In genomic region chr19:44764975-44765948, GRCh38 we compare ENCODE assay signal across 18 cellular contexts. TPM values are rescaled to one million over a fixed set of nuclear protein-coding genes. Genes with fewer than 3 reads are reported as not detected.
DNase-seq lines count a peak whose midpoint lies in the region; ATAC-seq, FAIRE-seq and TF ChIP-seq lines count a peak whose summit lies in the region.
"Had no signal": no experiment of that assay in that cellular context is flagged by ENCODE, and none has a peak within 500 bp of the region (broad histone marks: within the 10 kb centered on the region; RNA-seq: fewer than 3 reads in every experiment).

No MANE protein-coding gene starts in this region.

- peak in 1 of 6 experiments; percentile 6 for TF ChIP-seq CTCF in Peyer's patch (IDR thresholded peaks at IDR 0.05)
- no peak for TF ChIP-seq CTCF in fibroblast of villous mesenchyme (IDR thresholded peaks at IDR 0.05; ENCODE audit: insufficient read depth, low read depth, low read length)

- no peak for ATAC-seq in stimulated activated memory B cell treated with anti-CD40 and anti-IgM and Interleukin-4, amounts not matched to agents 10 μg/mL and 1 μg/mL and 100 μg/mL, for 72 hours

- intact Hi-C loops in activated naive CD4-positive, alpha-beta T cell treated with anti-CD3 and anti-CD28 coated beads for 36 hours (cut with micrococcal nuclease): no loop called here

- peaks cover 0 to 10% (median 0%) of the 10 kb centered on the region in 3 donors for H3K36me3 ChIP-seq in Peyer's patch

- no peak for DNase-seq in activated naive CD4-positive, alpha-beta T cell treated with anti-CD3 and anti-CD28 coated beads for 36 hours
- DNase-seq in activated naive CD4-positive, alpha-beta T cell (lab: John Stamatoyannopoulos, UW): no peak
- DNase-seq in Peyer's patch (peak in 2 of 3 donors; percentile 89 to 92), fibroblast of villous mesenchyme (ENCODE audit: low read depth) (peak; percentile 53), retina (no peak), RCC 7860 (ENCODE audit: low spot score) (no peak), mesenteric fat pad (ENCODE audit: low spot score) (no peak)
- DNase-seq: activated naive CD4-positive, alpha-beta T cell treated with anti-CD3 and anti-CD28 coated beads, Interleukin-2, amount 50 U/mL, for 16 hours; central memory CD4-positive, alpha-beta T cell; DMS 273 treated with DMSO at 0.1 percent for 48 hours; hippocampal formation; thyroid gland had no signal

- TF ChIP-seq POLR2A in Peyer's patch (IDR thresholded peaks at IDR 0.05): peak in 1 of 2 donors; percentile 54

- peak overlapping the region in 3 of 4 donors; percentile 70 to 88 (median 88) for H3K27ac ChIP-seq in Peyer's patch
- H3K27ac ChIP-seq: thyroid gland had no signal

- no peaks in the 10 kb centered on the region for H3K27me3 Mint-ChIP-seq in activated naive CD4-positive, alpha-beta T cell treated with anti-CD3 and anti-CD28 coated beads for 36 hours (ENCODE audit: low read depth)
- no peaks in the 10 kb centered on the region for H3K27me3 Mint-ChIP-seq in stimulated activated memory B cell treated with anti-CD40 and anti-IgM and Interleukin-4, amounts not matched to agents 10 μg/mL and 1 μg/mL and 100 μg/mL, for 72 hours

- no peaks in the 10 kb centered on the region for H3K9me3 ChIP-seq in Peyer's patch
- H3K9me3 ChIP-seq: thyroid gland had no signal

- FAIRE-seq in RCC 7860 (lab: Jason Lieb, UNC): no peak
- FAIRE-seq: A204.1, TTC549 had no signal

- CTCF ChIA-PET in activated naive CD4-positive, alpha-beta T cell treated with anti-CD3 and anti-CD28 coated beads for 36 hours (lab: Charles Lee): interaction anchor here (0.8 to 17.0 kb wide), 5 partner anchors 10 to 76 kb away, joined by 3 to 394 read pairs (median 6); no protein-coding TSS in a partner anchor

- no peak overlapping the region for H3K4me3 ChIP-seq in Peyer's patch
- no peak overlapping the region for H3K4me3 ChIP-seq in fibroblast of villous mesenchyme (ENCODE audit: low read depth, low read length)
- H3K4me3 ChIP-seq: thyroid gland had no signal

- peak overlapping the region; percentile 53 for H3K27ac Mint-ChIP-seq in activated naive CD4-positive, alpha-beta T cell treated with anti-CD3 and anti-CD28 coated beads for 36 hours
- peak overlapping the region; percentile 17 for H3K27ac Mint-ChIP-seq in stimulated activated memory B cell treated with anti-CD40 and anti-IgM and Interleukin-4, amounts not matched to agents 10 μg/mL and 1 μg/mL and 100 μg/mL, for 72 hours

- H3K27me3 ChIP-seq in Peyer's patch: no peaks in the 10 kb centered on the region
- H3K27me3 ChIP-seq: thyroid gland had no signal

- H3K4me1 Mint-ChIP-seq in activated naive CD4-positive, alpha-beta T cell treated with anti-CD3 and anti-CD28 coated beads for 36 hours (ENCODE audit: low read depth): peaks cover 43% of the 10 kb centered on the region
- H3K4me1 Mint-ChIP-seq in stimulated activated memory B cell treated with anti-CD40 and anti-IgM and Interleukin-4, amounts not matched to agents 10 μg/mL and 1 μg/mL and 100 μg/mL, for 72 hours: peaks cover 31% of the 10 kb centered on the region

- H3K4me3 Mint-ChIP-seq in activated naive CD4-positive, alpha-beta T cell treated with anti-CD3 and anti-CD28 coated beads for 36 hours: no peak overlapping the region
- no peak overlapping the region for H3K4me3 Mint-ChIP-seq in stimulated activated memory B cell treated with anti-CD40 and anti-IgM and Interleukin-4, amounts not matched to agents 10 μg/mL and 1 μg/mL and 100 μg/mL, for 72 hours

- peaks cover 8% of the 10 kb centered on the region for H3K9me3 Mint-ChIP-seq in activated naive CD4-positive, alpha-beta T cell treated with anti-CD3 and anti-CD28 coated beads for 36 hours
- peaks cover 6% of the 10 kb centered on the region for H3K9me3 Mint-ChIP-seq in stimulated activated memory B cell treated with anti-CD40 and anti-IgM and Interleukin-4, amounts not matched to agents 10 μg/mL and 1 μg/mL and 100 μg/mL, for 72 hours

- H3K4me1 ChIP-seq in Peyer's patch: peaks cover 0 to 13% (median 0%) of the 10 kb centered on the region in 4 donors
- H3K4me1 ChIP-seq: thyroid gland had no signal

- peaks cover 13% of the 10 kb centered on the region for H3K36me3 Mint-ChIP-seq in activated naive CD4-positive, alpha-beta T cell treated with anti-CD3 and anti-CD28 coated beads for 36 hours (ENCODE audit: low read depth)
- H3K36me3 Mint-ChIP-seq in stimulated activated memory B cell treated with anti-CD40 and anti-IgM and Interleukin-4, amounts not matched to agents 10 μg/mL and 1 μg/mL and 100 μg/mL, for 72 hours: peaks cover 5% of the 10 kb centered on the region

RNA-seq across cellular contexts. Expression of gene CBLC, which starts 12.4 kb away (rescaled TPM):
- total RNA-seq in activated naive CD4-positive, alpha-beta T cell treated with anti-CD3 and anti-CD28 coated beads for 36 hours: not detected
- total RNA-seq in Peyer's patch (100 to 1,000 TPM in 3 of 4 donors, 10 to 100 TPM in 1; 84.2 to 197 (median 132) TPM), fibroblast of villous mesenchyme (under 0.01 TPM in 2 replicates), mesenteric fat pad (not detected)
- total RNA-seq: lung microvascular endothelial cell, M059J, osteocyte had no signal

RNA-seq across cellular contexts. Expression of gene BCL3, which starts 16.8 kb away (rescaled TPM):
- 100 to 1,000 TPM in 1 of 2 experiments, 10 to 100 TPM in 1; 92.5 to 104 TPM for total RNA-seq in activated naive CD4-positive, alpha-beta T cell treated with anti-CD3 and anti-CD28 coated beads for 36 hours
- 100 to 1,000 TPM in 3 of 4 donors, 10 to 100 TPM in 1; 45.4 to 136 (median 119) TPM for total RNA-seq in Peyer's patch
- 8.6 and 10.0 TPM in 2 replicates for total RNA-seq in fibroblast of villous mesenchyme
- total RNA-seq in mesenteric fat pad: 73.8 TPM

RNA-seq across cellular contexts. Expression of gene BCAM, which starts 43.6 kb away (rescaled TPM):
- total RNA-seq in activated naive CD4-positive, alpha-beta T cell treated with anti-CD3 and anti-CD28 coated beads for 36 hours: not detected
- total RNA-seq in Peyer's patch (10 to 100 TPM; 32.2 to 40.2 (median 37.1) TPM), fibroblast of villous mesenchyme (10.3 and 15.1 TPM in 2 replicates), mesenteric fat pad (42.3 TPM)

Comparison
In these comparisons a context has a peak if more than half of its experiments do, and no peak if none do; other contexts are left out.
1. DNase-seq: peak in Peyer's patch (2 of 3) and fibroblast of villous mesenchyme (single experiment); none in activated naive CD4-positive, alpha-beta T cell treated with anti-CD3 and anti-CD28 coated beads for 36 hours (single experiment), activated naive CD4-positive, alpha-beta T cell (0 of 4), retina (single experiment), RCC 7860 (single experiment) and mesenteric fat pad (single experiment).
2. RNA of gene CBLC, which starts 12.4 kb away (total RNA-seq): 84.2 to 197 TPM in Peyer's patch; not detected in activated naive CD4-positive, alpha-beta T cell treated with anti-CD3 and anti-CD28 coated beads for 36 hours, under 0.01 TPM in fibroblast of villous mesenchyme and not detected in mesenteric fat pad (single experiment); every median in the first group is over 10 times any median in the second.
3. RNA of gene BCAM, which starts 43.6 kb away (total RNA-seq): 42.3 TPM in mesenteric fat pad (single experiment), 32.2 to 40.2 TPM in Peyer's patch and 10.3 to 15.1 TPM in fibroblast of villous mesenchyme; not detected in activated naive CD4-positive, alpha-beta T cell treated with anti-CD3 and anti-CD28 coated beads for 36 hours; every median in the first group is over 10 times any median in the second.